ENCODE assay signal across 8 cellular contexts in the genomic region with DNA sequence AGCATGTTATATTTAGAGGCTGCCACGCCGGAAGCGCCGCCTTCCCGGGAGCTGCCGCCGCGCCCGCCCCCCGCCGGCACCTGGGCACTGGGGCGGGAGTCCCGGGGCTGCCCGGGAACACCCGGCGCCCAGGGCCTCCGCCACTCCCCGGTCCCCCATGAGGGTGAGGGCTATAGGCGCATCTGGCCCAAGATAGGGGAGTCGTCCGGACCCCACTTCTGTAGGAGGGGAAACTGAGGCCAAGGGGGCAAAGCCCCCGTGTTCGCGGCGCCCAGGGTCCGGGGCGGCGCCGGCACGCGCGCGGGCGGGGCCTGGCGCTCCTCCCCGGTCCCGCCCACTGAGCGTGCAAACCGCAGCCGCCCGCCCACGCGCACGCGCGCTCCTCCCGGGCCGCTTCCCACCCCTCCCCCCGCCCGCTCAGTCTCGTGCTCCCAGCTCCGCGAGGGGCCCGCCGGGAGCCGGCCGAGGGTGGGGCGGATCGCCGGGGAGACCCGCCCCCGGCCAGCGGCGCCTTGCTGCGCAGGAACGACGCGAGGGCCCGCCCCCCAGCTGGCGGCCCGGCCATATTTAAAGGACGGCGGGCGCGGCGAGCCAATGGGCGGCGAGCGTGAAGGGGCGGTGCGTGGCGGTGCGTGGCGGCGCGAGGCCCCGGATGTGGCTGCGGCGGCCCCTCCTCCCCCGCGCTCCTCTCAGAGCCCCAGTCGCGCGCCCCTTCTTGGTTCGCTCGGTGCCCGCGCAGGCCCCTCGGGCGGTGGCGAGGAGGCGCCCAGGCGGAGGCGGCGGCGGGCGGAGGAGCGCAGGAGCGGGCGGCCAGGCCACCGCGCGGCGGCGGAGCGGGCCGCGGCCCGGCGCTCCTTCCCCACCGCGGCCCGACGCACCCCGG. TPM values are rescaled to one million over a fixed set of nuclear protein-coding genes. Genes with fewer than 3 reads are reported as not detected.
DNase-seq lines count a peak whose midpoint lies in the region; ATAC-seq and TF ChIP-seq lines count a peak whose summit lies in the region.

A gene (plus strand): TSS at position 700 of the 883 bp plus-strand sequence. CDS start 192 bp downstream, outside the sequence.

- intact Hi-C loops in cardiac septum (cut with DNase I) (loop anchor here (2.0 to 5.0 kb wide), 3 partner anchors 21 to 115 kb away; a partner anchor contains a TSS), transverse colon (cut with DNase I; ENCODE audit: low total_unique reads) (loop anchor here (5.0 kb wide), 1 partner anchor 55 kb away; a partner anchor contains a TSS)

- TF ChIP-seq POLR2A in transverse colon (IDR thresholded peaks at IDR 0.05) = peak; percentile 50

- H3K27me3 ChIP-seq in transverse colon = no peaks in the 10 kb centered on the region

- peak within 1 kb of the TSS; percentile 61 for H3K27ac ChIP-seq in adipose tissue (ENCODE audit: low read depth, low read length)
- peak within 1 kb of the TSS; percentile 95 to 98 (median 96) for H3K27ac ChIP-seq in transverse colon

- peak; percentile 72 for ATAC-seq in HG02852 (IDR thresholded peaks at IDR 0.05; ENCODE audit: unreplicated experiment)
- ATAC-seq in T-cell (replicated peaks in 1 of 4) = peak; percentile 80 to 89 (median 84)

- TF ChIP-seq EP300 in transverse colon (IDR thresholded peaks at IDR 0.05; ENCODE audit: low read depth) = no peak

- TF ChIP-seq CTCF in GM13976 (IDR thresholded peaks at IDR 0.05; ENCODE audit: borderline replicate concordance, control extremely low read depth, extremely low read depth, insufficient read depth, missing control alignments) (no peak), transverse colon (IDR thresholded peaks at IDR 0.05) (no peak)

- peak; percentile 99 for DNase-seq in GM13976 (ENCODE audit: low spot score)
- DNase-seq in NCI-H146 (lab: John Stamatoyannopoulos, UW) = peak; percentile 98
- DNase-seq in T-cell = peak; percentile 85 to 97 (median 93)
- peak; percentile 98 for DNase-seq in cardiac septum (ENCODE audit: low spot score)
- DNase-seq in pons (ENCODE audit: low spot score) = peak; percentile 92
- DNase-seq in transverse colon = peak; percentile 97

- H3K4me1 Mint-ChIP-seq in T-cell = peaks cover 50 to 63% (median 60%) of the 10 kb centered on the region in 3 donors

- in situ Hi-C loops in GM13976 (cut with MboI; ENCODE audit: low sequenced_read_pairs, unreplicated experiment) = no loop called here
- in situ Hi-C loops in transverse colon (cut with MboI; ENCODE audit: low pct_ligation_motif_present in 1 of 4, low pct_unique_long_range_greater_than_20kb in 1 of 4, low sequenced_read_pairs in 3 of 4) = loop anchor here in 2 of 4 donors (10.0 kb wide), 1 partner anchor 57 kb away; a partner anchor contains a TSS

- no peaks in the 10 kb centered on the region for H3K9me3 Mint-ChIP-seq in T-cell

- H3K27ac Mint-ChIP-seq in T-cell = peak within 1 kb of the TSS; percentile 89 to 92

- H3K4me1 ChIP-seq in transverse colon = peaks cover 11 to 25% (median 23%) of the 10 kb centered on the region in 4 donors

- POLR2A ChIA-PET in T-cell (lab: Charles Lee) = interaction anchor here in 1 of 2 donors (0.6 to 1.5 kb wide), 3 partner anchors 14 to 96 kb away, joined by 3 to 14 read pairs (median 4); no protein-coding TSS in a partner anchor

- H3K9me3 ChIP-seq in transverse colon = no peaks in the 10 kb centered on the region

- H3K36me3 ChIP-seq in transverse colon = peaks cover 0 to 19% (median 0%) of the 10 kb centered on the region in 4 donors

- H3K4me3 ChIP-seq in transverse colon = peak within 1 kb of the TSS; percentile 61 to 96 (median 74)

- CTCF ChIA-PET in T-cell (lab: Charles Lee) = interaction anchor here in 1 of 2 donors (0.6 to 0.7 kb wide), 2 partner anchors 89 to 1961 kb away, joined by 3 read pairs; no protein-coding TSS in a partner anchor

- H3K27me3 Mint-ChIP-seq in T-cell = no peaks in the 10 kb centered on the region

- 0% methylated on average over 78 to 125 of the region's 125 CpGs for WGBS in adipose tissue, 3 donors
- WGBS in transverse colon (ENCODE audit: low coverage in 1 of 2), 2 donors = 1% methylated on average over 70 of the region's 125 CpGs; no CpG with 5 or more reads in 1 of the 2 donors

- peaks cover 22% of the 10 kb centered on the region for H3K36me3 Mint-ChIP-seq in T-cell

- peak within 1 kb of the TSS; percentile 87 to 88 (median 87) for H3K4me3 Mint-ChIP-seq in T-cell

RNA-seq across cellular contexts. Expression of the gene that starts here (rescaled TPM):
- 10 to 100 TPM; 40.5 to 55.5 (median 54.4) TPM for total RNA-seq in T-cell
- polyA plus RNA-seq in adipose tissue = 10 to 100 TPM; 13.9 to 18.2 (median 16.2) TPM
- 51.0 TPM for total RNA-seq in cardiac septum
- 10 to 100 TPM; 22.1 to 45.3 (median 35.6) TPM for total RNA-seq in transverse colon

Comparison
In these comparisons a context has a peak if more than half of its experiments do, and no peak if none do; other contexts are left out.
1. Peak in every context shown above with its lines: DNase-seq, ATAC-seq, H3K4me3 ChIP-seq and H3K27ac ChIP-seq.